ENCODE assay signal across 10 cellular contexts in the genomic region with DNA sequence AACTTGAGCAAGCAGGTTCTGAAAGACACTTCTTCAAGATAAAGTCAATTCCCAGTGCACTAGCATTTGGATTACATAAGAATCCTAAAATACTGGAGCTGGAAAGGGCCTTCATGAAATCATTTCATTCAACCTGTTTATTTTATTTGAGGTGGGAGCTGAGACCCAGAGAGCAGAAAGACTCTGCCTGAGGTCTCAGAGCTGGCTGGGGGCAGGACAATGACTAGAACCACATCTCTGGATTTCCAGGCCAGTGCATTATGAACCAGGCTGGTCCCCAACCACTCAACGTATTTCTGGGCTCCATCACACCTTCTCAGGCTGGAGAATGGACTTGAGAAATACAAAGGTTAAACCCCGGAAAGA. TPM values are rescaled to one million over a fixed set of nuclear protein-coding genes. Genes with fewer than 3 reads are reported as not detected.
DNase-seq lines count a peak whose midpoint lies in the region; ATAC-seq and TF ChIP-seq lines count a peak whose summit lies in the region.
"Had no signal": no experiment of that assay in that cellular context is flagged by ENCODE, and none has a peak within 500 bp of the region (broad histone marks: within the 10 kb centered on the region; RNA-seq: fewer than 3 reads in every experiment).

No MANE protein-coding gene starts in this region.

- no peaks in the 10 kb centered on the region for H3K27me3 ChIP-seq in mammary epithelial cell (ENCODE audit: insufficient read depth, low read length)
- no peaks in the 10 kb centered on the region for H3K27me3 ChIP-seq in prostate gland (replicated peaks; ENCODE audit: insufficient read depth)
- H3K27me3 ChIP-seq in ovary: no peaks in the 10 kb centered on the region

- H3K27ac ChIP-seq in mammary epithelial cell (ENCODE audit: insufficient read depth, low read depth, low read length) (peak overlapping the region; percentile 67), prostate gland (peak overlapping the region; percentile 65 to 78), ovary (no peak overlapping the region)

- no peak for TF ChIP-seq POLR2A in prostate gland (IDR thresholded peaks at IDR 0.05)
- no peak for TF ChIP-seq POLR2A in ovary (IDR thresholded peaks at IDR 0.05)

- H3K4me3 ChIP-seq in mammary epithelial cell (replicated peaks in 1 of 3; ENCODE audit: insufficient read depth in 1 of 3, low read depth in 2 of 3, low read length in 3 of 3) (no peak overlapping the region), prostate gland (no peak overlapping the region), ovary (no peak overlapping the region)

- intact Hi-C loops in mammary epithelial cell (cut with micrococcal nuclease): loop anchor here (2.0 kb wide), 1 partner anchor 42 kb away; no protein-coding TSS in a partner anchor
- intact Hi-C loops in prostate gland (cut with DNase I): no loop called here
- intact Hi-C loops in ovary (cut with DNase I): no loop called here

- in situ Hi-C loops in mammary epithelial cell (cut with MboI; ENCODE audit: low sequenced_read_pairs in 2 of 2): no loop called here

- H3K36me3 ChIP-seq in mammary epithelial cell (ENCODE audit: insufficient read depth, low read length): no peaks in the 10 kb centered on the region
- no peaks in the 10 kb centered on the region for H3K36me3 ChIP-seq in prostate gland
- H3K36me3 ChIP-seq in ovary: no peaks in the 10 kb centered on the region

- peak overlapping the region; percentile 32 for H3K4me2 ChIP-seq in mammary epithelial cell (ENCODE audit: insufficient read depth, low read depth, low read length)

- peak overlapping the region; percentile 67 for H3K9ac ChIP-seq in mammary epithelial cell (ENCODE audit: insufficient read depth, low read length)

- dilution Hi-C loops in mammary epithelial cell (cut with HindIII; ENCODE audit: low sequenced_read_pairs): no loop called here

- CTCF ChIA-PET in mammary epithelial cell (lab: Charles Lee; ENCODE audit: low non-redundant PET): no interaction called here

- TSS peak; percentile 62 for BruUV-seq in mammary epithelial cell (replicated peaks; lab: Mats Ljungman, UMichigan)

- H3K4me1 ChIP-seq in mammary epithelial cell (ENCODE audit: insufficient read depth, low read length) (peaks cover 17% of the 10 kb centered on the region), prostate gland (replicated peaks) (peaks cover 14% of the 10 kb centered on the region), ovary (ENCODE audit: insufficient read depth) (peaks cover 18% of the 10 kb centered on the region)

- H3K9me3 ChIP-seq in mammary epithelial cell (replicated peaks; ENCODE audit: insufficient read depth, low read length): no peaks in the 10 kb centered on the region
- H3K9me3 ChIP-seq in prostate gland: no peaks in the 10 kb centered on the region
- H3K9me3 ChIP-seq in ovary: no peaks in the 10 kb centered on the region

- WGBS in mammary epithelial cell (ENCODE audit: low coverage, missing lambda C conversion rate): 100% methylated on average over 2 of the region's 2 CpGs
- WGBS in prostate gland: 61% methylated on average over 2 of the region's 2 CpGs
- 75 to 82% (median 75%) methylated on average over 2 of the region's 2 CpGs for WGBS in ovary, 3 donors

- no peak overlapping the region for H2AFZ ChIP-seq in mammary epithelial cell (ENCODE audit: low read depth, low read length)

- no peak for TF ChIP-seq EP300 in ovary (IDR thresholded peaks at IDR 0.05)

- H4K20me1 ChIP-seq in mammary epithelial cell (ENCODE audit: insufficient read depth, low read length): peaks cover 7% of the 10 kb centered on the region

- ATAC-seq in GM18511 (IDR thresholded peaks at IDR 0.05; ENCODE audit: unreplicated experiment) (peak; percentile 15), HG02840 (IDR thresholded peaks at IDR 0.05; ENCODE audit: low FRiP score, unreplicated experiment) (peak; percentile 12), HG02588 (IDR thresholded peaks at IDR 0.05; ENCODE audit: unreplicated experiment) (no peak)
- ATAC-seq: sciatic nerve had no signal

- peaks cover 98% of the 10 kb centered on the region for H3K79me2 ChIP-seq in mammary epithelial cell (ENCODE audit: insufficient read depth, low read length)

- DNase-seq in mammary epithelial cell: no peak
- no peak for DNase-seq in prostate gland (ENCODE audit: low spot score)
- DNase-seq in ovary: no peak
- DNase-seq in DMS53 treated with DMSO at 0.1 percent for 48 hours (lab: John Stamatoyannopoulos, UW; ENCODE audit: unreplicated experiment): no peak
- no peak for DNase-seq in NOMO-1 (lab: John Stamatoyannopoulos, UW; ENCODE audit: unreplicated experiment in 2 of 2)
- DNase-seq: T1000 had no signal

- TF ChIP-seq CTCF in mammary epithelial cell (conservative IDR thresholded peaks at IDR 0.05 in 1 of 2, IDR thresholded peaks at IDR 0.05 in 1 of 2; ENCODE audit: extremely low read depth in 1 of 2, insufficient read depth in 1 of 2, low read depth in 1 of 2, low read length in 2 of 2): no peak
- TF ChIP-seq CTCF in prostate gland (IDR thresholded peaks at IDR 0.05): no peak
- no peak for TF ChIP-seq CTCF in ovary (IDR thresholded peaks at IDR 0.05)

RNA-seq across cellular contexts. Expression of a gene that starts 8.4 kb away (rescaled TPM):
- total RNA-seq in mammary epithelial cell: 100 to 1,000 TPM in 1 of 2 donors, 10 to 100 TPM in 1; 36.8 to 117 TPM
- polyA plus RNA-seq in mammary epithelial cell: 75.0 TPM
- polyA minus RNA-seq in mammary epithelial cell: 154 TPM
- 100 to 1,000 TPM; 158 to 174 TPM for total RNA-seq in prostate gland
- total RNA-seq in ovary: 100 to 1,000 TPM in 6 of 7 donors, 10 to 100 TPM in 1; 44.2 to 159 (median 137) TPM
- 100 to 1,000 TPM in 1 of 2 donors, 10 to 100 TPM in 1; 55.9 to 372 TPM for polyA plus RNA-seq in ovary

Comparison
In these comparisons a context has a peak if more than half of its experiments do, and no peak if none do; other contexts are left out.
1. H3K27ac ChIP-seq: peak in mammary epithelial cell (single experiment) and prostate gland (2 of 2); none in ovary (0 of 2).